10 cellular contexts compared by ENCODE assay signal in the genomic region with DNA sequence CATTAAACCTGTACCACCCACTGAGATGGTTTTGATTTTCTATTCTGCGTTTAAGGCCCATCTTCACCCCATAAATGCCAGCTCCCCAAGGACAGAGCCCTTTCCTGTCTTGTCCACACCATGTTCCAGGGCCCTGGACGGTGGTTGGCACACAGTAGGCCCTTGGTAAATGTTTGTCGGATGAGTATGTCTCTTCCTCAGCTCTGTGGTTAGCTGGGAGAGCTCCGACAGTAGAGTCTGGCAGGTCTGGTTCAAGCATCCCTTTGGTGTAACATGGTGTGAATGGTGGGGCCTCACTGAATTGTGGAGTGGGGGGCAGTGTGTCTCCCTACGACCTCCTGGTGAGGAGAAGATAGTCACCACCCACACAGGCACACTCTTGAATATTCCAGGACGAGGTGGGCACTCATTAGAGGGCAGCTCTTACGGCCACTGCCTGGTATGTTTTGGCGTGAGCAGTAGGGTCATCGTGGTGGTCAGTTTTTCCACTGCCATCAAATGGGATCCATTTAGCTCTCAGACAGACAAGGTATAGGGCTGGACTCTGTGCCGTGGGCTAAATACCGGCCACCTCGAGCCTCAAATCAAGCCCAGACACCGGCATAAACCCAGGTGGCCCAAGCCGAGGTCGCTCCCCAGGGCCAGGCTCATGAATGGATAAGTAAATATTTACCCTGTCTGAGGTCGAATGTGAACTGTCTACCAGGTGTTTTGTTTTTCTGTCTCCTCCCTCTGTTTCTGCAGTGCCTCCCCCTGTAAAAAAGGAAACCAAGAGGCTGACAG.
DNase-seq lines count a peak whose midpoint lies in the region; ATAC-seq and TF ChIP-seq lines count a peak whose summit lies in the region.
"Had no signal": no experiment of that assay in that cellular context is flagged by ENCODE, and none has a peak within 500 bp of the region (broad histone marks: within the 10 kb centered on the region; RNA-seq: fewer than 3 reads in every experiment).

No MANE protein-coding gene starts in this region.

- peak overlapping the region; percentile 90 to 92 for H3K27ac ChIP-seq in esophagus (ENCODE audit: low read depth in 2 of 2, low read length in 1 of 2)
- H3K27ac ChIP-seq in sigmoid colon = peak overlapping the region; percentile 77 to 82 (median 82)

- peaks cover 9 to 41% of the 10 kb centered on the region in 2 donors for H3K4me1 ChIP-seq in esophagus (ENCODE audit: control insufficient read depth in 2 of 2, insufficient read depth in 2 of 2, low read length in 1 of 2)
- H3K4me1 ChIP-seq in sigmoid colon = peaks cover 0 to 71% (median 65%) of the 10 kb centered on the region in 4 donors
- H3K4me1 ChIP-seq in mucosa of descending colon (ENCODE audit: low read depth) = peaks cover 12% of the 10 kb centered on the region

- ATAC-seq in mucosa of descending colon (no peak), GM18519 (IDR thresholded peaks at IDR 0.05; ENCODE audit: low FRiP score, unreplicated experiment) (no peak)
- ATAC-seq: GM12878 had no signal

- 70 to 77% methylated on average over 16 of the region's 16 CpGs for WGBS in esophagus, 2 donors
- 48 to 71% methylated on average over 16 of the region's 16 CpGs for WGBS in sigmoid colon, 2 donors
- 83 to 85% methylated on average over 16 of the region's 16 CpGs for WGBS in lower leg skin, 2 donors

- no peak overlapping the region for H3K4me3 ChIP-seq in esophagus (ENCODE audit: low read depth in 1 of 2, low read length in 2 of 2)
- no peak overlapping the region for H3K4me3 ChIP-seq in sigmoid colon
- no peak overlapping the region for H3K4me3 ChIP-seq in mucosa of descending colon
- H3K4me3 ChIP-seq in lower leg skin (ENCODE audit: low read depth, poor library complexity, severe bottlenecking) = no peak overlapping the region
- H3K4me3 ChIP-seq: GM12878 had no signal

- TF ChIP-seq EP300 in sigmoid colon (IDR thresholded peaks at IDR 0.05) = no peak

- H3K36me3 ChIP-seq in esophagus (ENCODE audit: control insufficient read depth in 2 of 2, insufficient read depth in 2 of 2, low read length in 1 of 2) (peaks cover 0 to 3% of the 10 kb centered on the region in 2 donors), sigmoid colon (no peaks in the 10 kb centered on the region), mucosa of descending colon (ENCODE audit: low read depth) (no peaks in the 10 kb centered on the region)

- TF ChIP-seq POLR2A in sigmoid colon (IDR thresholded peaks at IDR 0.05) = no peak
- no peak for TF ChIP-seq POLR2A in lower leg skin (IDR thresholded peaks at IDR 0.05)

- H3K27me3 ChIP-seq in esophagus (ENCODE audit: control insufficient read depth in 1 of 2, insufficient read depth in 2 of 2, low read length in 2 of 2) (no peaks in the 10 kb centered on the region), sigmoid colon (no peaks in the 10 kb centered on the region)

- peak; percentile 86 for DNase-seq in DMS53 treated with DMSO at 0.1 percent for 48 hours (lab: John Stamatoyannopoulos, UW; ENCODE audit: unreplicated experiment)
- DNase-seq in NCI-H69 (lab: John Stamatoyannopoulos, UW) = peak; percentile 80
- DNase-seq in sigmoid colon = no peak
- no peak for DNase-seq in mucosa of descending colon
- DNase-seq in lower leg skin (ENCODE audit: low spot score in 2 of 2) = no peak
- DNase-seq in hypothalamus (lab: John Stamatoyannopoulos, UW) = no peak
- DNase-seq: NCI-H2081 had no signal

- intact Hi-C loops in sigmoid colon (cut with DNase I) (no loop called here), mucosa of descending colon (cut with DNase I, micrococcal nuclease) (no loop called here), lower leg skin (cut with DNase I; ENCODE audit: low total_unique reads) (no loop called here)

- H3K9me3 ChIP-seq in esophagus (ENCODE audit: control insufficient read depth in 2 of 2, insufficient read depth in 1 of 2, low read depth in 1 of 2, low read length in 1 of 2) (no peaks in the 10 kb centered on the region), sigmoid colon (no peaks in the 10 kb centered on the region), mucosa of descending colon (no peaks in the 10 kb centered on the region)

- TF ChIP-seq CTCF in sigmoid colon (IDR thresholded peaks at IDR 0.05) (no peak), mucosa of descending colon (IDR thresholded peaks at IDR 0.05) (no peak), lower leg skin (IDR thresholded peaks at IDR 0.05) (no peak)

Comparison
In these comparisons a context has a peak if more than half of its experiments do, and no peak if none do; other contexts are left out.
1. DNase-seq: peak in DMS53 treated with DMSO at 0.1 percent for 48 hours (single experiment) and NCI-H69 (single experiment); none in sigmoid colon (single experiment), mucosa of descending colon (0 of 3), lower leg skin (0 of 2) and hypothalamus (0 of 51).